9 cellular contexts compared by ENCODE assay signal in genomic region chr2:111706481-111707001, GRCh38.
DNase-seq lines count a peak whose midpoint lies in the region; ATAC-seq, FAIRE-seq and TF ChIP-seq lines count a peak whose summit lies in the region.
"Had no signal": no experiment of that assay in that cellular context is flagged by ENCODE, and none has a peak within 500 bp of the region (broad histone marks: within the 10 kb centered on the region; RNA-seq: fewer than 3 reads in every experiment).

No MANE protein-coding gene starts in this region.

- FAIRE-seq in astrocyte (lab: Jason Lieb, UNC) (no peak), RCC 7860 (lab: Jason Lieb, UNC) (no peak)

- H2AFZ ChIP-seq in astrocyte (ENCODE audit: low read depth, low read length), result no peak overlapping the region

- peak; percentile 12 for ATAC-seq in stimulated activated effector memory CD8-positive, alpha-beta T cell treated with anti-CD3 and anti-CD28 coated beads, Interleukin-12 subunit alpha, Interleukin-12 subunit beta, amount 100 ng/mL, for 72 hours

- H3K9me3 Mint-ChIP-seq in activated T-cell treated with anti-CD3 and anti-CD28 coated beads, Interleukin-2, amount 50 U/mL, for 24 hours, result no peaks in the 10 kb centered on the region
- peaks cover 2% of the 10 kb centered on the region for H3K9me3 Mint-ChIP-seq in astrocyte (ENCODE audit: unreplicated experiment)
- H3K9me3 Mint-ChIP-seq in stimulated activated effector memory CD8-positive, alpha-beta T cell treated with anti-CD3 and anti-CD28 coated beads, Interleukin-12 subunit alpha, Interleukin-12 subunit beta, amount 100 ng/mL, for 72 hours, result no peaks in the 10 kb centered on the region

- H3K4me1 ChIP-seq in HUES6 (ENCODE audit: control insufficient read depth, insufficient read depth, low read length), result peaks cover 49% of the 10 kb centered on the region
- peaks cover 29% of the 10 kb centered on the region for H3K4me1 ChIP-seq in astrocyte (ENCODE audit: insufficient read depth, low read length)

- H3K4me3 ChIP-seq in HUES6 (ENCODE audit: low read depth, low read length), result no peak overlapping the region
- H3K4me3 ChIP-seq in astrocyte (ENCODE audit: insufficient read depth, low read depth, low read length), result no peak overlapping the region

- H3K4me3 Mint-ChIP-seq in activated T-cell treated with anti-CD3 and anti-CD28 coated beads, Interleukin-2, amount 50 U/mL, for 24 hours, result no peak overlapping the region
- H3K4me3 Mint-ChIP-seq in astrocyte (ENCODE audit: unreplicated experiment), result no peak overlapping the region
- H3K4me3 Mint-ChIP-seq in stimulated activated effector memory CD8-positive, alpha-beta T cell treated with anti-CD3 and anti-CD28 coated beads, Interleukin-12 subunit alpha, Interleukin-12 subunit beta, amount 100 ng/mL, for 72 hours, result no peak overlapping the region

- H4K20me1 ChIP-seq in astrocyte (ENCODE audit: insufficient read depth, low read length), result no peaks in the 10 kb centered on the region

- H3K27ac ChIP-seq in HUES6 (ENCODE audit: low read depth, low read length) (0 out of 2 replicates have a peak overlapping the region, but pooled peaks have one; percentile 66), astrocyte (ENCODE audit: low read depth, low read length) (peak overlapping the region; percentile 53)

- no peaks in the 10 kb centered on the region for H3K79me2 ChIP-seq in astrocyte (ENCODE audit: insufficient read depth, low read length)

- peaks cover 29% of the 10 kb centered on the region for H3K27me3 Mint-ChIP-seq in activated T-cell treated with anti-CD3 and anti-CD28 coated beads, Interleukin-2, amount 50 U/mL, for 24 hours
- H3K27me3 Mint-ChIP-seq in astrocyte (ENCODE audit: low read depth, unreplicated experiment), result no peaks in the 10 kb centered on the region

- H3K36me3 ChIP-seq in HUES6 (ENCODE audit: control insufficient read depth, insufficient read depth, low read length), result no peaks in the 10 kb centered on the region
- no peaks in the 10 kb centered on the region for H3K36me3 ChIP-seq in astrocyte (ENCODE audit: insufficient read depth, low read length)

- H3K27me3 ChIP-seq in HUES6 (ENCODE audit: control insufficient read depth, insufficient read depth, low read length) (no peaks in the 10 kb centered on the region), astrocyte (ENCODE audit: insufficient read depth, low read length) (peaks cover 10% of the 10 kb centered on the region)

- H3K4me2 ChIP-seq in astrocyte (ENCODE audit: low read length), result no peak overlapping the region

- in situ Hi-C loops in ACHN (cut with HindIII; ENCODE audit: low pct_ligation_motif_present, low pct_unique_long_range_greater_than_20kb, low sequenced_read_pairs), result no loop called here

- peak overlapping the region; percentile 88 for H3K27ac Mint-ChIP-seq in activated T-cell treated with anti-CD3 and anti-CD28 coated beads, Interleukin-2, amount 50 U/mL, for 24 hours
- H3K27ac Mint-ChIP-seq in astrocyte (ENCODE audit: unreplicated experiment), result peak overlapping the region; percentile 90
- H3K27ac Mint-ChIP-seq in stimulated activated effector memory CD8-positive, alpha-beta T cell treated with anti-CD3 and anti-CD28 coated beads, Interleukin-12 subunit alpha, Interleukin-12 subunit beta, amount 100 ng/mL, for 72 hours, result no peak overlapping the region

- H3K4me1 Mint-ChIP-seq in activated T-cell treated with anti-CD3 and anti-CD28 coated beads, Interleukin-2, amount 50 U/mL, for 24 hours (ENCODE audit: low read depth), result peaks cover 61% of the 10 kb centered on the region
- H3K4me1 Mint-ChIP-seq in astrocyte (ENCODE audit: low read depth, unreplicated experiment), result peaks cover 60% of the 10 kb centered on the region
- peaks cover 41% of the 10 kb centered on the region for H3K4me1 Mint-ChIP-seq in stimulated activated effector memory CD8-positive, alpha-beta T cell treated with anti-CD3 and anti-CD28 coated beads, Interleukin-12 subunit alpha, Interleukin-12 subunit beta, amount 100 ng/mL, for 72 hours

- H3K36me3 Mint-ChIP-seq in activated T-cell treated with anti-CD3 and anti-CD28 coated beads, Interleukin-2, amount 50 U/mL, for 24 hours (ENCODE audit: low read depth), result no peaks in the 10 kb centered on the region
- H3K36me3 Mint-ChIP-seq in astrocyte (ENCODE audit: low read depth, unreplicated experiment), result peaks cover 5% of the 10 kb centered on the region
- H3K36me3 Mint-ChIP-seq in stimulated activated effector memory CD8-positive, alpha-beta T cell treated with anti-CD3 and anti-CD28 coated beads, Interleukin-12 subunit alpha, Interleukin-12 subunit beta, amount 100 ng/mL, for 72 hours, result no peaks in the 10 kb centered on the region

- no peaks in the 10 kb centered on the region for H3K9me3 ChIP-seq in HUES6 (ENCODE audit: control insufficient read depth, insufficient read depth, low read depth, low read length)
- H3K9me3 ChIP-seq in astrocyte (ENCODE audit: insufficient read depth, low read depth, low read length), result peaks cover under 1% of the 10 kb centered on the region

- H3K9ac ChIP-seq in HUES6 (ENCODE audit: low read length) (peak overlapping the region; percentile 16), astrocyte (ENCODE audit: low read length) (peak overlapping the region; percentile 35)

- no peak for TF ChIP-seq CTCF in astrocyte (IDR thresholded peaks at IDR 0.05; ENCODE audit: insufficient read depth, low read depth, low read length)

- peak; percentile 34 for DNase-seq in activated T-cell treated with anti-CD3 and anti-CD28 coated beads, Interleukin-2, amount 50 U/mL, for 24 hours
- DNase-seq in activated T-cell treated with anti-CD3 and anti-CD28 coated beads for 4 hours (no peak), astrocyte (ENCODE audit: low read depth) (no peak), RCC 7860 (ENCODE audit: low spot score) (no peak), DMS53 treated with DMSO at 0.1 percent for 48 hours (lab: John Stamatoyannopoulos, UW; ENCODE audit: unreplicated experiment) (no peak), ACHN (no peak)
- DNase-seq in stimulated activated effector memory CD8-positive, alpha-beta T cell treated with anti-CD3 and anti-CD28 coated beads, Interleukin-12 subunit alpha, Interleukin-12 subunit beta, amount 100 ng/mL, for 72 hours (ENCODE audit: low spot score in 2 of 2), result no peak
- DNase-seq: effector CD8-positive, alpha-beta T cell had no signal
